In the genomic region with DNA sequence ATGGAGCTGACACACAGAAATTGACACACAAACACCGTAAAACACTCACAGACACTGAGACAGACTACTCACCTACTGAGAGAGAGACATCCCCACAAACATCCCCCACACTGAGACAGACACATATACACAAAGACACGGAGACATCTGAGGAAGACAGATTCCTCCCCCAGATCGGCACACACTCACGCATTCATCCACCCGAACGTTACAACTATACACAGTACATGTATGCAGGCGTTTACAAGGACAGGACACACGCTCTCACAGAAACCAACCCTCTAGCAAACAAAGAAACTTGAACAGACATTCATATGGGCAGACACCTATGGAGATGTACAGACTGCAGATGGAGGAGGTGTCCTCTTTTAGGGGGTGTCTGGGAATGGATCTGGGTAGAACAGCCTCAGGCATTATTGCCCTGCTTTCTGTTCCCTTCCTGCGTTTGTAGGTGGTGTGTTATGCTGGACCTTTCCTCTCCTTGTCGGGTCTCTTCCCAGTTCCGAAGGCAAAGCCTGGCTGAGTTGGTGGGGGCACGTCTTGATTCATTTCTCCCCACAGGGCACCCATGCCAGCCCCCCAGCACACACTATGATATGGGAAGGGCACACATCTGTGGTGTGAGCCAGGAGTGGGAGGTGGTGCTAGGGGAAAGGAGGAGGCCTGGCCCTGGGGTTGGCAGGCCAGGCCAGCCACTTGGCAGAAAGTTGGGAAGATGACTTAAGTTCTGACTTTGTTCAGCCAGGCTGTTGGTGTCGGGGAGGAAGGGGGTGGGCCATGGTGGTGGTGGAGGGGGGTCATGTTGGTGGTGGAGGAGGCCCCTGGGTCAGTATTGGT, we compare ENCODE assay signal across 9 cellular contexts. TPM values are rescaled to one million over a fixed set of nuclear protein-coding genes. Genes with fewer than 3 reads are reported as not detected.
DNase-seq lines count a peak whose midpoint lies in the region; ATAC-seq, FAIRE-seq and TF ChIP-seq lines count a peak whose summit lies in the region.
"Had no signal": no experiment of that assay in that cellular context is flagged by ENCODE, and none has a peak within 500 bp of the region (broad histone marks: within the 10 kb centered on the region; RNA-seq: fewer than 3 reads in every experiment).

No MANE protein-coding gene starts in this region.

- no peak for DNase-seq in CD8-positive, alpha-beta memory T cell
- DNase-seq in SK-N-MC (ENCODE audit: low read depth, low spot score), result no peak
- peak; percentile 39 for DNase-seq in glomerular visceral epithelial cell (ENCODE audit: extremely low spot score)
- DNase-seq in psoas muscle, result peak; percentile 35 to 64
- DNase-seq in GM12891 (ENCODE audit: insufficient read length, low spot score), result no peak
- DNase-seq in T1000 (lab: John Stamatoyannopoulos, UW), result no peak

- POLR2A ChIA-PET in CD8-positive, alpha-beta memory T cell (lab: Charles Lee), result no interaction called here

- FAIRE-seq in GM12891 (lab: Jason Lieb, UNC), result no peak

- intact Hi-C loops in psoas muscle (cut with DNase I), result loop anchor here (2.0 to 5.0 kb wide), 2 partner anchors 40 to 127 kb away; no protein-coding TSS in a partner anchor

- H3K9me3 ChIP-seq in CD8-positive, alpha-beta memory T cell (ENCODE audit: low read length), result no peaks in the 10 kb centered on the region
- no peaks in the 10 kb centered on the region for H3K9me3 ChIP-seq in SK-N-MC (ENCODE audit: low read depth, low read length)
- no peaks in the 10 kb centered on the region for H3K9me3 ChIP-seq in psoas muscle

- no peaks in the 10 kb centered on the region for H3K4me1 ChIP-seq in CD8-positive, alpha-beta memory T cell (ENCODE audit: insufficient read depth, low read length)
- no peaks in the 10 kb centered on the region for H3K4me1 ChIP-seq in psoas muscle

- H3K27me3 ChIP-seq in CD8-positive, alpha-beta memory T cell (ENCODE audit: insufficient read depth, low read length, poor library complexity, severe bottlenecking), result peaks cover 15% of the 10 kb centered on the region
- H3K27me3 ChIP-seq in psoas muscle (ENCODE audit: insufficient read depth in 3 of 3, low read length in 2 of 3), result peaks cover 0 to 37% (median 16%) of the 10 kb centered on the region in 3 donors

- H3K4me3 Mint-ChIP-seq in CD8-positive, alpha-beta memory T cell, result peak overlapping the region in 6 of 7 donors; percentile 1 to 35 (median 22)

- no peak for TF ChIP-seq CTCF in psoas muscle (IDR thresholded peaks at IDR 0.05)

- H3K27me3 Mint-ChIP-seq in CD8-positive, alpha-beta memory T cell, result peaks cover 29 to 62% of the 10 kb centered on the region in 2 donors

- no peak overlapping the region for H3K4me3 ChIP-seq in CD8-positive, alpha-beta memory T cell (ENCODE audit: low read length)
- H3K4me3 ChIP-seq in SK-N-MC, result peak overlapping the region; percentile 94
- peak overlapping the region; percentile 77 for H3K4me3 ChIP-seq in psoas muscle

- 31 to 44% (median 31%) methylated on average over 13 of the region's 13 CpGs for WGBS in psoas muscle, 3 donors

- no peaks in the 10 kb centered on the region for H3K36me3 ChIP-seq in CD8-positive, alpha-beta memory T cell (ENCODE audit: insufficient read depth, low read length)
- H3K36me3 ChIP-seq in SK-N-MC (ENCODE audit: insufficient read depth, low read length) (no peaks in the 10 kb centered on the region), psoas muscle (ENCODE audit: insufficient read depth in 1 of 2, low read depth in 1 of 2) (no peaks in the 10 kb centered on the region)

- no peaks in the 10 kb centered on the region for H3K9me3 Mint-ChIP-seq in CD8-positive, alpha-beta memory T cell

- no peak for TF ChIP-seq POLR2A in GM12891 (IDR thresholded peaks at IDR 0.05; ENCODE audit: low read depth, low read length)

- H3K4me1 Mint-ChIP-seq in CD8-positive, alpha-beta memory T cell, result peaks cover 6 to 16% (median 13%) of the 10 kb centered on the region in 3 donors

- ATAC-seq in psoas muscle, result no peak
- no peak for ATAC-seq in HG03159 (IDR thresholded peaks at IDR 0.05; ENCODE audit: unreplicated experiment)
- no peak for ATAC-seq in HG02870 (IDR thresholded peaks at IDR 0.05; ENCODE audit: unreplicated experiment)

- H3K27ac Mint-ChIP-seq in CD8-positive, alpha-beta memory T cell, result peak overlapping the region in 1 of 8 donors; percentile 6

- H3K36me3 Mint-ChIP-seq in CD8-positive, alpha-beta memory T cell, result no peaks in the 10 kb centered on the region

- CTCF ChIA-PET in CD8-positive, alpha-beta memory T cell (lab: Charles Lee), result interaction anchor here (1.4 kb wide), 1 partner anchor 11 kb away, joined by 3 read pairs; no protein-coding TSS in a partner anchor

- no peak overlapping the region for H3K27ac ChIP-seq in CD8-positive, alpha-beta memory T cell (ENCODE audit: low read depth, low read length)
- H3K27ac ChIP-seq in SK-N-MC (no peak overlapping the region), psoas muscle (no peak overlapping the region)

- H3K9ac ChIP-seq in SK-N-MC (ENCODE audit: insufficient read length), result peak overlapping the region; percentile 67

TF ChIP-seq in GM12891, 5 proteins besides CTCF, POLR2A, EP300 and RAD21:
- TF ChIP-seq PAX5 (IDR thresholded peaks at IDR 0.05; ENCODE audit: insufficient read depth, low read length, severe bottlenecking) (no peak), POU2F2 (IDR thresholded peaks at IDR 0.05; ENCODE audit: low read depth, low read length) (no peak), SPI1 (IDR thresholded peaks at IDR 0.05; ENCODE audit: low read depth, low read length) (no peak), TAF1 (IDR thresholded peaks at IDR 0.05; ENCODE audit: low read depth, low read length) (no peak)

RNA-seq across cellular contexts. Expression of gene KIRREL1, which starts 1.5 kb away (rescaled TPM):
- under 1 TPM in 1 of 2 experiments, not detected in 1; 0.04 TPM for total RNA-seq in CD8-positive, alpha-beta memory T cell
- not detected for polyA plus RNA-seq in CD8-positive, alpha-beta memory T cell
- 1 to 10 TPM; 4.3 to 7.6 (median 6.4) TPM for total RNA-seq in psoas muscle
- 1 to 10 TPM; 1.3 to 2.2 (median 1.8) TPM for polyA plus RNA-seq in psoas muscle
- not detected for polyA plus RNA-seq in GM12891 (2012; ENCODE audit: low read depth, missing spikeins)
- total RNA-seq: T-helper 2 cell treated with Interferon-gamma antibody and Interleukin-4, amounts not matched to agents 100 ng/mL and 5 ng/mL, for 36 hours had no signal

Comparison
In these comparisons a context has a peak if more than half of its experiments do, and no peak if none do; other contexts are left out.
1. DNase-seq: peak in glomerular visceral epithelial cell (single experiment) and psoas muscle (2 of 2); none in CD8-positive, alpha-beta memory T cell (0 of 5), SK-N-MC (single experiment), GM12891 (single experiment) and T1000 (single experiment).
2. RNA of gene KIRREL1, which starts 1.5 kb away (total RNA-seq): 4.3 to 7.6 TPM in psoas muscle; 0.04 TPM in CD8-positive, alpha-beta memory T cell; every median in the first group is over 4 times any median in the second.